8 cellular contexts compared by ENCODE assay signal in the genomic region with DNA sequence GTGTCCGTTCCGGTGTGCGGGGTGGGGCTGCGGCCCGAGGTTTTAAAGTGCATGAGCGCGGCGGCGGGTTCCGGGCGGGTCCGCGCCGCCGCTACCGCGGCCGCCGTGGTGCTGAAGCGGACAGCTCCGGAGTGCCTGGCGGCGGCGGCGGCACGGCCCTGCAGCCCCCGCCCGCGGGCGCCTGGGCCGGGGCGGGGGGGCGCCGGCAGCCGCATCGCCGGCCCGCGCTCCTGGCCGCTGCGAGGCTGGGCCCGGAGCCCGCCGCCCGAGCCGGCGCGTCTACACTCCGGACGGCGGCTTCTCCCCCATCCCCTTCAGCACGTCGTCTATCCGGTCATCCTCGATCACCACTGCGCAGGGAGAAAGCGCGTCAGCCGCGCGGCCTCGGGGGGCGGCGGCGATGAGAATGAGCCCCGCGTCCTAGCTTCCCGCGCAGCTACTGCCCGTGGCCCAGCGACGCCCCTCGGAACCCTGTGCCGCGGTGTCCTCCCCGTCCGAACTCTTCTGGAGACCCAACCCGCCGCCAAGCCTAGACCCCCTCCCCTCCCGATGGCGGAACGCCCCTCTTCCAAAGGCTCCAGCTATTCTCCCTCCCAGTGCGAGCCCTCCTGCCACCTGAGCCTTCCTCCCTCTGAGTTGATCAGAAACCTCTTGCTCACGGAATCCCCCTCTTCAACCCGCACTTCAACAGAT. TPM values are rescaled to one million over a fixed set of nuclear protein-coding genes. Genes with fewer than 3 reads are reported as not detected.
DNase-seq lines count a peak whose midpoint lies in the region; ATAC-seq, FAIRE-seq and TF ChIP-seq lines count a peak whose summit lies in the region.

No MANE protein-coding gene starts in this region.

- no peak for FAIRE-seq in A549 (lab: Jason Lieb, UNC)

- no peak for TF ChIP-seq EP300 in A549 (IDR thresholded peaks at IDR 0.05)

- peak overlapping the region; percentile 53 for H3K4me3 ChIP-seq in A549
- H3K4me3 ChIP-seq in RWPE2 (ENCODE audit: severe bottlenecking), result peak overlapping the region; percentile 42

- no peaks in the 10 kb centered on the region for H3K9me3 Mint-ChIP-seq in MCF 10A (ENCODE audit: unreplicated experiment)
- H3K9me3 Mint-ChIP-seq in stimulated activated naive B cell treated with anti-CD40 and anti-IgM and Interleukin-4, amounts not matched to agents 10 μg/mL and 1 μg/mL and 100 μg/mL, for 72 hours, result no peaks in the 10 kb centered on the region

- peaks cover 21% of the 10 kb centered on the region for H3K4me1 Mint-ChIP-seq in MCF 10A (ENCODE audit: insufficient read depth, unreplicated experiment)
- H3K4me1 Mint-ChIP-seq in stimulated activated naive B cell treated with anti-CD40 and anti-IgM and Interleukin-4, amounts not matched to agents 10 μg/mL and 1 μg/mL and 100 μg/mL, for 72 hours, result peaks cover 17 to 18% of the 10 kb centered on the region in 2 donors

- intact Hi-C loops in MCF 10A (cut with micrococcal nuclease), result no loop called here

- H3K27me3 Mint-ChIP-seq in MCF 10A (ENCODE audit: insufficient read depth, unreplicated experiment), result no peaks in the 10 kb centered on the region
- peaks cover 38 to 54% of the 10 kb centered on the region in 2 donors for H3K27me3 Mint-ChIP-seq in stimulated activated naive B cell treated with anti-CD40 and anti-IgM and Interleukin-4, amounts not matched to agents 10 μg/mL and 1 μg/mL and 100 μg/mL, for 72 hours

- in situ Hi-C loops in GM13976 (cut with MboI; ENCODE audit: low sequenced_read_pairs, unreplicated experiment), result no loop called here

- peaks cover 13% of the 10 kb centered on the region; the same call in 1 of the 3 replicates for H3K4me1 ChIP-seq in A549
- no peaks in the 10 kb centered on the region for H3K4me1 ChIP-seq in RWPE2 (ENCODE audit: insufficient read depth, poor library complexity, severe bottlenecking)

- TF ChIP-seq POLR2A in A549 (IDR thresholded peaks at IDR 0.05; ENCODE audit: low read length), result no peak

- TF ChIP-seq CTCF in A549 (IDR thresholded peaks at IDR 0.05) (no peak), GM13976 (IDR thresholded peaks at IDR 0.05; ENCODE audit: borderline replicate concordance, control extremely low read depth, extremely low read depth, insufficient read depth, missing control alignments) (no peak), RWPE2 (IDR thresholded peaks at IDR 0.05; ENCODE audit: poor library complexity, severe bottlenecking) (no peak), MCF 10A (IDR thresholded peaks at IDR 0.05; ENCODE audit: unreplicated experiment) (no peak)

- peak overlapping the region; percentile 65 for H3K27ac Mint-ChIP-seq in MCF 10A (ENCODE audit: low read depth, unreplicated experiment)
- H3K27ac Mint-ChIP-seq in stimulated activated naive B cell treated with anti-CD40 and anti-IgM and Interleukin-4, amounts not matched to agents 10 μg/mL and 1 μg/mL and 100 μg/mL, for 72 hours, result no peak overlapping the region

- H3K9me3 ChIP-seq in A549 (no peaks in the 10 kb centered on the region), RWPE2 (ENCODE audit: severe bottlenecking) (no peaks in the 10 kb centered on the region)

- WGBS in A549 (ENCODE audit: missing lambda C conversion rate), result 6% methylated on average over 22 of the region's 85 CpGs

- ATAC-seq in A549, result peak; percentile 42 to 60; a peak in 5 of 6 replicates
- peak; percentile 19; the same call in 2 of the 3 replicates for ATAC-seq in RWPE2 (ENCODE audit: low read depth)
- peak; percentile 50 to 67 for ATAC-seq in stimulated activated naive B cell treated with anti-CD40 and anti-IgM and Interleukin-4, amounts not matched to agents 10 μg/mL and 1 μg/mL and 100 μg/mL, for 72 hours (replicated peaks)
- ATAC-seq in HG02678 (IDR thresholded peaks at IDR 0.05; ENCODE audit: unreplicated experiment), result no peak

- H3K4me3 Mint-ChIP-seq in MCF 10A (ENCODE audit: unreplicated experiment), result peak overlapping the region; percentile 79
- H3K4me3 Mint-ChIP-seq in stimulated activated naive B cell treated with anti-CD40 and anti-IgM and Interleukin-4, amounts not matched to agents 10 μg/mL and 1 μg/mL and 100 μg/mL, for 72 hours, result peak overlapping the region; percentile 67 to 72

- H3K36me3 ChIP-seq in RWPE2 (ENCODE audit: low read depth), result no peaks in the 10 kb centered on the region

- POLR2A ChIA-PET in A549 (lab: Yijun Ruan, JAX) (no interaction called here), MCF 10A (lab: Yijun Ruan, JAX) (interaction anchor here (0.6 to 2.9 kb wide), 3 partner anchors 9 to 14 kb away, joined by 3 to 11 read pairs (median 3); partner anchors contain the start of gene EEF1AKMT4)

- BruUV-seq in MCF 10A (replicated peaks; lab: Mats Ljungman, UMichigan), result no TSS peak

- peaks cover 23% of the 10 kb centered on the region for H3K27me3 ChIP-seq in RWPE2 (ENCODE audit: insufficient read depth, poor library complexity, severe bottlenecking)

- DNase-seq in A549 (ENCODE audit: low read depth in 1 of 2, low spot score in 1 of 2), result peak; percentile 24 to 62
- DNase-seq in GM13976 (ENCODE audit: low spot score), result peak; percentile 82
- no peak for DNase-seq in RWPE2 (ENCODE audit: low spot score)
- DNase-seq in MCF 10A (ENCODE audit: unreplicated experiment), result no peak
- peak; percentile 32 for DNase-seq in iris pigment epithelial cell (ENCODE audit: low read depth)
- no peak for DNase-seq in stimulated activated naive B cell treated with anti-CD40 and anti-IgM and Interleukin-4, amounts not matched to agents 10 μg/mL and 1 μg/mL and 100 μg/mL, for 72 hours
- no peak for DNase-seq in NCI-H2029 treated with DMSO at 0.1 percent for 48 hours (lab: John Stamatoyannopoulos, UW)

- H3K36me3 Mint-ChIP-seq in MCF 10A (ENCODE audit: insufficient read depth, unreplicated experiment), result no peaks in the 10 kb centered on the region
- peaks cover 9 to 22% of the 10 kb centered on the region in 2 donors for H3K36me3 Mint-ChIP-seq in stimulated activated naive B cell treated with anti-CD40 and anti-IgM and Interleukin-4, amounts not matched to agents 10 μg/mL and 1 μg/mL and 100 μg/mL, for 72 hours

- TF ChIP-seq RAD21 in A549 (conservative IDR thresholded peaks at IDR 0.05 in 1 of 2, IDR thresholded peaks at IDR 0.05 in 1 of 2), result no peak

- CTCF ChIA-PET in A549 (lab: Yijun Ruan, JAX), result interaction anchor here (1.3 to 5.5 kb wide), 2 partner anchors 10 to 87 kb away, joined by 3 to 27 read pairs; partner anchors contain the start of gene EEF1AKMT4
- CTCF ChIA-PET in MCF 10A (lab: Yijun Ruan, JAX), result interaction anchor here (0.6 to 1.2 kb wide), 3 partner anchors 10 to 22 kb away, joined by 3 read pairs; partner anchors contain the start of gene EEF1AKMT4

- H3K27ac ChIP-seq in A549 (no peak overlapping the region), RWPE2 (ENCODE audit: poor library complexity, severe bottlenecking) (no peak overlapping the region)

- H3K4me2 ChIP-seq in A549, result peak overlapping the region; percentile 99

TF ChIP-seq in A549, 52 proteins besides CTCF, POLR2A, EP300 and RAD21 (continues in another document):
- TF ChIP-seq JUN (IDR thresholded peaks at IDR 0.05), result 0 out of 5 replicates have a peak, but pooled peaks of 1 of the 2 experiments have one; percentile 23
- TF ChIP-seq PHF8 (IDR thresholded peaks at IDR 0.05; ENCODE audit: borderline replicate concordance, low read depth), result no peak

RNA-seq across cellular contexts. Expression of gene CAMK2N2, which starts 1.3 kb away (rescaled TPM):
- polyA plus RNA-seq in A549 (2011; rRNA removed) (0.05 and 0.20 TPM in 2 replicates), A549 (2017; fragmentation: RNase III; extraction: RNeasy Plus Mini Kit Qiagen cat#74134 plus additional on column Dnase treatment) (0.71 to 0.88 TPM (median 0.84 TPM) in 3 replicates)
- polyA plus RNA-seq in A549 (2012; cell fraction: cytosol; rRNA removed), result 0.34 and 0.47 TPM in 2 replicates
- 0.31 and 0.32 TPM in 2 replicates for polyA plus RNA-seq in A549 (2012; cell fraction: nucleus; rRNA removed)
- polyA minus RNA-seq in A549 (2011; rRNA and poly(A)+ RNA removed), result 0.78 TPM in 1 of 2 replicates, not detected in the other
- 6.1 TPM in 2 replicates for total RNA-seq in MCF 10A (2022)

RNA-seq across cellular contexts. Expression of gene EEF1AKMT4, which starts 10.6 kb away (rescaled TPM):
- polyA plus RNA-seq in A549 (2011; rRNA removed) (12.7 and 17.0 TPM in 2 replicates), A549 (2017; fragmentation: RNase III; extraction: RNeasy Plus Mini Kit Qiagen cat#74134 plus additional on column Dnase treatment) (9.0 to 9.8 TPM (median 9.7 TPM) in 3 replicates)
- 28.3 and 30.3 TPM in 2 replicates for polyA plus RNA-seq in A549 (2012; cell fraction: cytosol; rRNA removed)
- polyA plus RNA-seq in A549 (2012; cell fraction: nucleus; rRNA removed), result 19.6 and 20.3 TPM in 2 replicates
- 18.6 and 19.2 TPM in 2 replicates for polyA minus RNA-seq in A549 (2011; rRNA and poly(A)+ RNA removed)
- 4.9 and 10.1 TPM in 2 replicates for total RNA-seq in MCF 10A (2022)

RNA-seq across cellular contexts. Expression of gene ALG3, which starts 11.3 kb away (rescaled TPM):
- polyA plus RNA-seq in A549 (2011; rRNA removed) (49.1 and 74.4 TPM in 2 replicates), A549 (2017; fragmentation: RNase III; extraction: RNeasy Plus Mini Kit Qiagen cat#74134 plus additional on column Dnase treatment) (55.9 to 59.6 TPM (median 57.6 TPM) in 3 replicates)
- polyA plus RNA-seq in A549 (2012; cell fraction: cytosol; rRNA removed), result 71.0 and 89.0 TPM in 2 replicates
- 131 and 178 TPM in 2 replicates for polyA plus RNA-seq in A549 (2012; cell fraction: nucleus; rRNA removed)
- 188 and 236 TPM in 2 replicates for polyA minus RNA-seq in A549 (2011; rRNA and poly(A)+ RNA removed)
- total RNA-seq in MCF 10A (2022), result 60.4 and 77.8 TPM in 2 replicates

RNA-seq across cellular contexts. Expression of gene ECE2, which starts 15.8 kb away (rescaled TPM):
- not detected in 2 replicates for polyA plus RNA-seq in A549 (2011; rRNA removed)
- not detected in 2 replicates for polyA plus RNA-seq in A549 (2012; cell fraction: cytosol; rRNA removed)
- not detected in 2 replicates for polyA plus RNA-seq in A549 (2012; cell fraction: nucleus; rRNA removed)
- polyA plus RNA-seq in A549 (2017; fragmentation: RNase III; extraction: RNeasy Plus Mini Kit Qiagen cat#74134 plus additional on column Dnase treatment), result not detected in 3 replicates
- not detected in 2 replicates for polyA minus RNA-seq in A549 (2011; rRNA and poly(A)+ RNA removed)
- not detected in 2 replicates for total RNA-seq in MCF 10A (2022)

RNA-seq across cellular contexts. Expression of gene VWA5B2, which starts 30.6 kb away (rescaled TPM):
- polyA plus RNA-seq in A549 (2011; rRNA removed) (0.11 and 0.37 TPM in 2 replicates), A549 (2017; fragmentation: RNase III; extraction: RNeasy Plus Mini Kit Qiagen cat#74134 plus additional on column Dnase treatment) (0.37 to 0.48 TPM (median 0.47 TPM) in 3 replicates)
- 0.66 and 0.69 TPM in 2 replicates for polyA plus RNA-seq in A549 (2012; cell fraction: cytosol; rRNA removed)
- polyA plus RNA-seq in A549 (2012; cell fraction: nucleus; rRNA removed), result 4.0 and 4.4 TPM in 2 replicates
- polyA minus RNA-seq in A549 (2011; rRNA and poly(A)+ RNA removed), result 0.34 and 0.41 TPM in 2 replicates
- not detected in 2 replicates for total RNA-seq in MCF 10A (2022)

Comparison
In these comparisons a context has a peak if more than half of its experiments do, and no peak if none do; other contexts are left out.
1. DNase-seq: peak in A549 (2 of 2), GM13976 (single experiment) and iris pigment epithelial cell (single experiment); none in RWPE2 (single experiment), MCF 10A (single experiment), stimulated activated naive B cell treated with anti-CD40 and anti-IgM and Interleukin-4, amounts not matched to agents 10 μg/mL and 1 μg/mL and 100 μg/mL, for 72 hours (single experiment) and NCI-H2029 treated with DMSO at 0.1 percent for 48 hours (single experiment).